ENCODE assay signal across 8 cellular contexts in the genomic region with DNA sequence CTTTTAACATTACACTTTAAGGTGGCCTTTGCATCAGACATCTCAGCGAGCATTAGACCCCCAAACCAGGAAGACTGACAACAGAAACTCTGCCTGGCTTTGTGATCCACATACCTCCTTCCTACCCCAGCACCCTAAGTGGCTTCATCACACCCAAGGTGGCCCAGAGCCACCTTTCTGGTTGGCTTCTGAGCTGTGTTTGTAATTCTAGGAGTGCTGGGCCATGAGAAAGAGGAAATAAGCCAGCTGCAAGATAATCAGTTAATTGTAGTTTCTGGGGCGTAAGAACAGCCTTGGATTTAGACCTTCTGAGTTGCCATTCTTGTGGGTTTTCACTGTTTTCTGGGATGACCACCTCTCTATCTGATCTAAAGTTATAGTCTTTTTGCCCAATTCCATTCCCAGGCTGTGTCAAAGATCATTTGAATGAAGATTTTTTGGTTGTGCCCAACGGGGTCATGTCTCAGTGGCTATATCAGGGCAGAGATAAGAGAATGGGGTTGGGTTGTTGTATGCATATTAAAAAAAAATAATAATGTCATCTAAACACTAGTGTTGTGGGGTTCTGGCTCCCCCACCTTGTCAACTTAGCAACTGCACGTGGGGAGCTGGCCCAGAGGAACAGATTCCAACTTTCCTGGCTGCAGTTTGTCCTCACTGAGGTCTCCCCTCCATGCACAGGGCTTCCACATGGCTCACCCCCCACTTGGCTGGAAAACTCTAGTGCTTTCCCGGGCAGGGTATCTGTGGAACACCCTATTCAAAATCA.
A peak's percentile ranks its signal among the peaks of the same experiment; 100 is the strongest.
DNase-seq lines count a peak whose midpoint lies in the region; ATAC-seq and TF ChIP-seq lines count a peak whose summit lies in the region.
"Had no signal": no experiment of that assay in that cellular context is flagged by ENCODE, and none has a peak within 500 bp of the region (broad histone marks: within the 10 kb centered on the region; RNA-seq: fewer than 3 reads in every experiment).

No MANE protein-coding gene starts in this region.

- peak overlapping the region; percentile 60 for H3K4me2 ChIP-seq in OCI-LY7 (ENCODE audit: low read length)

- H3K27ac ChIP-seq in OCI-LY7 (ENCODE audit: low read depth, low read length, poor library complexity, severe bottlenecking), result peak overlapping the region; percentile 94
- H3K27ac ChIP-seq: gastrocnemius medialis had no signal

- H3K36me3 ChIP-seq in OCI-LY7 (ENCODE audit: insufficient read depth, low read length), result no peaks in the 10 kb centered on the region
- H3K36me3 ChIP-seq: gastrocnemius medialis had no signal

- ATAC-seq in activated CD4-positive, CD25-positive, alpha-beta regulatory T cell treated with anti-CD3 and anti-CD28 coated beads, Interleukin-2, amount 50 U/mL, for 24 hours, result no peak
- ATAC-seq: gastrocnemius medialis had no signal

- H4K20me1 ChIP-seq in OCI-LY7 (ENCODE audit: insufficient read depth, low read length), result no peaks in the 10 kb centered on the region

- no peaks in the 10 kb centered on the region for H3K9me2 ChIP-seq in OCI-LY7 (ENCODE audit: insufficient read depth, low read length)

- H3K4me3 ChIP-seq in GM12875 (ENCODE audit: low read depth, low read length) (no peak overlapping the region), OCI-LY7 (ENCODE audit: low read depth, low read length, poor library complexity, severe bottlenecking) (peak overlapping the region; percentile 2), fibroblast of pulmonary artery (replicated peaks; ENCODE audit: low read depth, low read length) (no peak overlapping the region), retinal pigment epithelial cell (ENCODE audit: low read length) (no peak overlapping the region)
- H3K4me3 ChIP-seq: gastrocnemius medialis had no signal

- no TSS peak for BruUV-seq in OCI-LY7 (replicated peaks; lab: Mats Ljungman, UMichigan)

- no peaks in the 10 kb centered on the region for H3K9me3 ChIP-seq in OCI-LY7 (ENCODE audit: low read length)
- H3K9me3 ChIP-seq: gastrocnemius medialis had no signal

- TF ChIP-seq CTCF in GM12875 (IDR thresholded peaks at IDR 0.05; ENCODE audit: borderline replicate concordance, insufficient read depth, low read depth, low read length) (peak; percentile 65), OCI-LY7 (conservative IDR thresholded peaks at IDR 0.05; ENCODE audit: low read length) (peak; percentile 78), fibroblast of pulmonary artery (IDR thresholded peaks at IDR 0.05; ENCODE audit: low read length, missing control alignments) (peak; percentile 37), retinal pigment epithelial cell (conservative IDR thresholded peaks at IDR 0.05; ENCODE audit: low read depth, low read length) (peak; percentile 74)

- DNase-seq in OCI-LY7 (ENCODE audit: low spot score) (peak; percentile 83), fibroblast of pulmonary artery (ENCODE audit: low read depth) (peak; percentile 19), retinal pigment epithelial cell (ENCODE audit: low read depth) (no peak), superior temporal gyrus (ENCODE audit: extremely low spot score) (no peak), GM19238 (ENCODE audit: insufficient read length, low spot score) (no peak)
- DNase-seq: gastrocnemius medialis had no signal

- intact Hi-C loops in OCI-LY7 (cut with micrococcal nuclease; ENCODE audit: unreplicated experiment), result loop anchor here (1.0 to 5.0 kb wide), 5 partner anchors 215 to 870 kb away; no protein-coding TSS in a partner anchor

- CTCF ChIA-PET in OCI-LY7 (lab: Charles Lee; ENCODE audit: unreplicated experiment), result interaction anchor here (0.7 kb wide), 1 partner anchor 34 kb away, joined by 3 read pairs; no protein-coding TSS in a partner anchor

- H3K4me1 ChIP-seq in OCI-LY7 (ENCODE audit: insufficient read depth, low read length, poor library complexity, severe bottlenecking), result peaks cover 95% of the 10 kb centered on the region
- H3K4me1 ChIP-seq: gastrocnemius medialis had no signal

- no peaks in the 10 kb centered on the region for H3K79me2 ChIP-seq in OCI-LY7 (ENCODE audit: insufficient read depth, low read depth, low read length)

- POLR2A ChIA-PET in OCI-LY7 (lab: Charles Lee), result interaction anchor here (0.8 to 3.1 kb wide), 13 partner anchors 8 to 427 kb away, joined by 3 to 12 read pairs (median 3); partner anchors contain the start of gene WNT5A

- peak overlapping the region; percentile 76; the same call in 1 of the 2 replicates for H2AFZ ChIP-seq in OCI-LY7 (ENCODE audit: low read length)

Comparison
In these comparisons a context has a peak if more than half of its experiments do, and no peak if none do; other contexts are left out.
1. DNase-seq: peak in OCI-LY7 (single experiment) and fibroblast of pulmonary artery (single experiment); none in retinal pigment epithelial cell (single experiment), superior temporal gyrus (single experiment) and GM19238 (single experiment).
2. Peak in every context shown above with its lines, with median percentiles within 50 percentile points of each other: CTCF ChIP-seq.